16 cellular contexts compared by ENCODE assay signal in genomic region chr17:51197754-51198153, GRCh38. TPM values are rescaled to one million over a fixed set of nuclear protein-coding genes. Genes with fewer than 3 reads are reported as not detected.
DNase-seq lines count a peak whose midpoint lies in the region; ATAC-seq and TF ChIP-seq lines count a peak whose summit lies in the region.
"Had no signal": no experiment of that assay in that cellular context is flagged by ENCODE, and none has a peak within 500 bp of the region (broad histone marks: within the 10 kb centered on the region; RNA-seq: fewer than 3 reads in every experiment).

No MANE protein-coding gene starts in this region.

- DNase-seq in natural killer cell (no peak), Calu3 (no peak), ecto neural progenitor cell (ENCODE audit: low spot score) (no peak)
- DNase-seq in natural killer cell treated with Interleukin-12 subunit alpha and Interleukin-12 subunit beta and Interleukin-15 and Interleukin-18, amount 100 ng/mL, for 72 hours (ENCODE audit: low spot score): no peak
- no peak for DNase-seq in activated CD8-positive, alpha-beta memory T cell treated with anti-CD3 and anti-CD28 coated beads, Interleukin-2, amount 50 U/mL, for 4 hours
- DNase-seq: ACHN, DMS79, Kasumi-1, NCI-H1417, NCI-H187, NCI-H446 treated with DMSO at 0.1 percent for 48 hours, NCI-H526 treated with DMSO at 0.1 percent for 48 hours, OCI-M1, SJCRH30 had no signal

- ATAC-seq in natural killer cell: no peak
- no peak for ATAC-seq in natural killer cell treated with Interleukin-12 subunit alpha and Interleukin-12 subunit beta and Interleukin-15 and Interleukin-18, amount 100 ng/mL, for 72 hours
- ATAC-seq in activated T-helper 17 cell treated with anti-CD3 and anti-CD28 coated beads, Interleukin-2, amount 50 U/mL, for 72 hours (replicated peaks): no peak
- ATAC-seq in stimulated activated memory B cell treated with anti-CD40 and anti-IgM and Interleukin-4, amounts not matched to agents 10 μg/mL and 1 μg/mL and 100 μg/mL, for 72 hours: no peak

- H3K36me3 Mint-ChIP-seq in natural killer cell: peaks cover 14% of the 10 kb centered on the region
- peaks cover 20% of the 10 kb centered on the region for H3K36me3 Mint-ChIP-seq in natural killer cell treated with Interleukin-12 subunit alpha and Interleukin-12 subunit beta and Interleukin-15 and Interleukin-18, amount 100 ng/mL, for 72 hours
- H3K36me3 Mint-ChIP-seq in Calu3 (ENCODE audit: insufficient read depth, unreplicated experiment): peaks cover 68% of the 10 kb centered on the region
- peaks cover 78% of the 10 kb centered on the region for H3K36me3 Mint-ChIP-seq in activated T-helper 17 cell treated with anti-CD3 and anti-CD28 coated beads, Interleukin-2, amount 50 U/mL, for 72 hours (ENCODE audit: low read depth)
- H3K36me3 Mint-ChIP-seq in stimulated activated memory B cell treated with anti-CD40 and anti-IgM and Interleukin-4, amounts not matched to agents 10 μg/mL and 1 μg/mL and 100 μg/mL, for 72 hours: peaks cover 33% of the 10 kb centered on the region

- H3K4me3 Mint-ChIP-seq in natural killer cell (no peak overlapping the region), Calu3 (ENCODE audit: low read depth, unreplicated experiment) (no peak overlapping the region)
- no peak overlapping the region for H3K4me3 Mint-ChIP-seq in natural killer cell treated with Interleukin-12 subunit alpha and Interleukin-12 subunit beta and Interleukin-15 and Interleukin-18, amount 100 ng/mL, for 72 hours
- H3K4me3 Mint-ChIP-seq in activated T-helper 17 cell treated with anti-CD3 and anti-CD28 coated beads, Interleukin-2, amount 50 U/mL, for 72 hours: no peak overlapping the region
- no peak overlapping the region for H3K4me3 Mint-ChIP-seq in stimulated activated memory B cell treated with anti-CD40 and anti-IgM and Interleukin-4, amounts not matched to agents 10 μg/mL and 1 μg/mL and 100 μg/mL, for 72 hours

- H3K9me3 Mint-ChIP-seq in natural killer cell (no peaks in the 10 kb centered on the region), Calu3 (ENCODE audit: low read depth, unreplicated experiment) (no peaks in the 10 kb centered on the region)
- no peaks in the 10 kb centered on the region for H3K9me3 Mint-ChIP-seq in natural killer cell treated with Interleukin-12 subunit alpha and Interleukin-12 subunit beta and Interleukin-15 and Interleukin-18, amount 100 ng/mL, for 72 hours
- no peaks in the 10 kb centered on the region for H3K9me3 Mint-ChIP-seq in activated T-helper 17 cell treated with anti-CD3 and anti-CD28 coated beads, Interleukin-2, amount 50 U/mL, for 72 hours
- H3K9me3 Mint-ChIP-seq in stimulated activated memory B cell treated with anti-CD40 and anti-IgM and Interleukin-4, amounts not matched to agents 10 μg/mL and 1 μg/mL and 100 μg/mL, for 72 hours: no peaks in the 10 kb centered on the region

- intact Hi-C loops in natural killer cell (cut with micrococcal nuclease) (no loop called here), Calu3 (cut with micrococcal nuclease; ENCODE audit: unreplicated experiment) (no loop called here)

- H3K27ac Mint-ChIP-seq in natural killer cell (peak overlapping the region; percentile 13 to 36), Calu3 (ENCODE audit: unreplicated experiment) (peak overlapping the region; percentile 4)
- H3K27ac Mint-ChIP-seq in natural killer cell treated with Interleukin-12 subunit alpha and Interleukin-12 subunit beta and Interleukin-15 and Interleukin-18, amount 100 ng/mL, for 72 hours: no peak overlapping the region
- peak overlapping the region; percentile 9 for H3K27ac Mint-ChIP-seq in activated T-helper 17 cell treated with anti-CD3 and anti-CD28 coated beads, Interleukin-2, amount 50 U/mL, for 72 hours
- peak overlapping the region; percentile 15 for H3K27ac Mint-ChIP-seq in stimulated activated memory B cell treated with anti-CD40 and anti-IgM and Interleukin-4, amounts not matched to agents 10 μg/mL and 1 μg/mL and 100 μg/mL, for 72 hours

- BruUV-seq in Calu3 (replicated peaks; lab: Mats Ljungman, UMichigan): no TSS peak

- TF ChIP-seq CTCF in natural killer cell (IDR thresholded peaks at IDR 0.05): no peak
- no peak for TF ChIP-seq CTCF in Calu3 (IDR thresholded peaks at IDR 0.05; ENCODE audit: unreplicated experiment)

- H3K4me1 Mint-ChIP-seq in natural killer cell (no peaks in the 10 kb centered on the region), Calu3 (ENCODE audit: low read depth, unreplicated experiment) (no peaks in the 10 kb centered on the region)
- peaks cover 0 to 4% of the 10 kb centered on the region in 2 donors for H3K4me1 Mint-ChIP-seq in natural killer cell treated with Interleukin-12 subunit alpha and Interleukin-12 subunit beta and Interleukin-15 and Interleukin-18, amount 100 ng/mL, for 72 hours (ENCODE audit: low read depth in 2 of 2)
- H3K4me1 Mint-ChIP-seq in activated T-helper 17 cell treated with anti-CD3 and anti-CD28 coated beads, Interleukin-2, amount 50 U/mL, for 72 hours: no peaks in the 10 kb centered on the region
- H3K4me1 Mint-ChIP-seq in stimulated activated memory B cell treated with anti-CD40 and anti-IgM and Interleukin-4, amounts not matched to agents 10 μg/mL and 1 μg/mL and 100 μg/mL, for 72 hours: no peaks in the 10 kb centered on the region

- no peaks in the 10 kb centered on the region for H3K27me3 Mint-ChIP-seq in natural killer cell (ENCODE audit: low read depth in 2 of 2)
- H3K27me3 Mint-ChIP-seq in natural killer cell treated with Interleukin-12 subunit alpha and Interleukin-12 subunit beta and Interleukin-15 and Interleukin-18, amount 100 ng/mL, for 72 hours: no peaks in the 10 kb centered on the region
- H3K27me3 Mint-ChIP-seq in Calu3 (ENCODE audit: unreplicated experiment): no peaks in the 10 kb centered on the region
- H3K27me3 Mint-ChIP-seq in activated T-helper 17 cell treated with anti-CD3 and anti-CD28 coated beads, Interleukin-2, amount 50 U/mL, for 72 hours: no peaks in the 10 kb centered on the region
- H3K27me3 Mint-ChIP-seq in stimulated activated memory B cell treated with anti-CD40 and anti-IgM and Interleukin-4, amounts not matched to agents 10 μg/mL and 1 μg/mL and 100 μg/mL, for 72 hours: no peaks in the 10 kb centered on the region

- CTCF ChIA-PET in Calu3 (lab: Charles Lee): interaction anchor here (0.7 kb wide), 1 partner anchor 120 kb away, joined by 3 read pairs; no protein-coding TSS in a partner anchor

RNA-seq across cellular contexts. Expression of gene NME2, which starts 31.5 kb away (rescaled TPM):
- total RNA-seq in natural killer cell (100 to 1,000 TPM; 100 to 109 (median 101) TPM), Calu3 (2022) (944 and 1,060 TPM in 2 replicates)
- total RNA-seq in natural killer cell treated with Interleukin-12 subunit alpha and Interleukin-12 subunit beta and Interleukin-15 and Interleukin-18, amount 100 ng/mL, for 72 hours: 100 to 1,000 TPM; 401 to 499 TPM
- total RNA-seq in activated T-helper 17 cell treated with anti-CD3 and anti-CD28 coated beads, Interleukin-2, amount 50 U/mL, for 72 hours: 100 to 1,000 TPM; 489 to 772 TPM

RNA-seq across cellular contexts. Expression of gene NME1, which starts 44.4 kb away (rescaled TPM):
- total RNA-seq in natural killer cell: 10 to 100 TPM; 14.7 to 17.8 (median 15.0) TPM
- 100 to 1,000 TPM; 188 to 245 TPM for total RNA-seq in natural killer cell treated with Interleukin-12 subunit alpha and Interleukin-12 subunit beta and Interleukin-15 and Interleukin-18, amount 100 ng/mL, for 72 hours
- total RNA-seq in Calu3 (2022): 351 and 365 TPM in 2 replicates
- total RNA-seq in activated T-helper 17 cell treated with anti-CD3 and anti-CD28 coated beads, Interleukin-2, amount 50 U/mL, for 72 hours: 100 to 1,000 TPM; 107 to 348 TPM

Comparison
In these comparisons a context has a peak if more than half of its experiments do, and no peak if none do; other contexts are left out.
1. H3K27ac Mint-ChIP-seq: peak in natural killer cell (2 of 2), Calu3 (single experiment), activated T-helper 17 cell treated with anti-CD3 and anti-CD28 coated beads, Interleukin-2, amount 50 U/mL, for 72 hours (single experiment) and stimulated activated memory B cell treated with anti-CD40 and anti-IgM and Interleukin-4, amounts not matched to agents 10 μg/mL and 1 μg/mL and 100 μg/mL, for 72 hours (single experiment); none in natural killer cell treated with Interleukin-12 subunit alpha and Interleukin-12 subunit beta and Interleukin-15 and Interleukin-18, amount 100 ng/mL, for 72 hours (0 of 2).
2. RNA of gene NME1, which starts 44.4 kb away (total RNA-seq): 351 to 365 TPM in Calu3, 107 to 348 TPM in activated T-helper 17 cell treated with anti-CD3 and anti-CD28 coated beads, Interleukin-2, amount 50 U/mL, for 72 hours and 188 to 245 TPM in natural killer cell treated with Interleukin-12 subunit alpha and Interleukin-12 subunit beta and Interleukin-15 and Interleukin-18, amount 100 ng/mL, for 72 hours; 14.7 to 17.8 TPM in natural killer cell; every median in the first group is over 4 times any median in the second.